Comparison of ENCODE assay signal across 20 cellular contexts in genomic region chr2:50108245-50108644, GRCh38.
A peak's percentile ranks its signal among the peaks of the same experiment; 100 is the strongest.
DNase-seq lines count a peak whose midpoint lies in the region; ATAC-seq, FAIRE-seq and TF ChIP-seq lines count a peak whose summit lies in the region.
"Had no signal": no experiment of that assay in that cellular context is flagged by ENCODE, and none has a peak within 500 bp of the region (broad histone marks: within the 10 kb centered on the region; RNA-seq: fewer than 3 reads in every experiment).

No MANE protein-coding gene starts in this region.

- no peak overlapping the region for H3K4me2 ChIP-seq in A549
- no peak overlapping the region for H3K4me2 ChIP-seq in IMR-90 (ENCODE audit: low read depth, low read length)
- H3K4me2 ChIP-seq: BLaER1 treated with 17β-estradiol and CSF1 and Interleukin-3, amounts not matched to agents 10 nM and 100 nM had no signal

- no peak overlapping the region for H2AFZ ChIP-seq in IMR-90 (replicated peaks; ENCODE audit: low read length, poor library complexity)

- H2BK20ac ChIP-seq in IMR-90 (ENCODE audit: low read depth, low read length), result no peak overlapping the region

- TF ChIP-seq CTCF in A549 (IDR thresholded peaks at IDR 0.05), result no peak
- TF ChIP-seq CTCF in IMR-90 (conservative IDR thresholded peaks at IDR 0.05; ENCODE audit: low read depth, low read length), result no peak

- H3K56ac ChIP-seq in IMR-90 (ENCODE audit: extremely low read depth, insufficient read depth, low read length), result no peak overlapping the region

- FAIRE-seq in A549 (lab: Jason Lieb, UNC), result no peak
- FAIRE-seq: A204.1, D721Med, G401.6, GM12891, GM19239 had no signal

- DNase-seq in A549 (ENCODE audit: low read depth in 1 of 2, low spot score in 1 of 2) (no peak), IMR-90 (no peak), HAP-1 (ENCODE audit: low spot score in 2 of 2) (no peak), foreskin melanocyte (no peak)
- DNase-seq: 8988T; AML-193; Caco-2; Calu3; CD4-positive, alpha-beta T cell; CD8-positive, alpha-beta T cell; DMS79 treated with DMSO at 0.1 percent for 48 hours; GF-D8 had no signal

- no peak overlapping the region for H3K27ac ChIP-seq in A549
- no peak overlapping the region for H3K27ac ChIP-seq in IMR-90 (ENCODE audit: insufficient read depth, low read length)
- peak overlapping the region; percentile 18 for H3K27ac ChIP-seq in temporal lobe (ENCODE audit: low read depth, low read length)
- H3K27ac ChIP-seq: BLaER1 treated with 17β-estradiol and CSF1 and Interleukin-3, amounts not matched to agents 10 nM and 100 nM; C4-2B had no signal

- H3K9me3 ChIP-seq in A549 (no peaks in the 10 kb centered on the region), IMR-90 (ENCODE audit: control insufficient read depth, insufficient read depth, low read length) (peaks cover 4% of the 10 kb centered on the region; the same call in 1 of the 2 replicates), HAP-1 (no peaks in the 10 kb centered on the region)
- H3K9me3 ChIP-seq: BLaER1 treated with 17β-estradiol and CSF1 and Interleukin-3, amounts not matched to agents 10 nM and 100 nM; Caco-2 had no signal

- TF ChIP-seq POLR2A in A549 (IDR thresholded peaks at IDR 0.05; ENCODE audit: low read length) (no peak), IMR-90 (IDR thresholded peaks at IDR 0.05; ENCODE audit: low read depth, low read length) (no peak)

- no TSS peak for BruUV-seq in IMR-90 (replicated peaks; lab: Mats Ljungman, UMichigan)

- intact Hi-C loops in IMR-90 (cut with micrococcal nuclease), result no loop called here

- H2BK5ac ChIP-seq in IMR-90 (ENCODE audit: low read depth, low read length, poor library complexity, severe bottlenecking), result no peak overlapping the region

- H3K36me3 ChIP-seq in IMR-90 (ENCODE audit: control insufficient read depth, insufficient read depth, low read length), result no peaks in the 10 kb centered on the region
- H3K36me3 ChIP-seq in HAP-1 (replicated peaks), result no peaks in the 10 kb centered on the region
- H3K36me3 ChIP-seq: BLaER1 treated with 17β-estradiol and CSF1 and Interleukin-3, amounts not matched to agents 10 nM and 100 nM had no signal

- no peak overlapping the region for H2BK120ac ChIP-seq in IMR-90 (ENCODE audit: low read depth, low read length)

- 0% methylated on average over 1 of the region's 1 CpG for WGBS in A549 (ENCODE audit: missing lambda C conversion rate)
- no CpG with 5 or more reads among the region's 1 CpG for WGBS in IMR-90 (ENCODE audit: extremely low coverage in 2 of 2, insufficient read length in 1 of 2), 2 experiments

- H4K20me1 ChIP-seq in IMR-90 (ENCODE audit: insufficient read depth, low read length), result no peaks in the 10 kb centered on the region
- H4K20me1 ChIP-seq: BLaER1 treated with 17β-estradiol and CSF1 and Interleukin-3, amounts not matched to agents 10 nM and 100 nM had no signal

- POLR2A ChIA-PET in A549 (lab: Yijun Ruan, JAX), result no interaction called here
- POLR2A ChIA-PET in IMR-90 (lab: Charles Lee; ENCODE audit: unreplicated experiment), result no interaction called here

- no peak for TF ChIP-seq RAD21 in A549 (conservative IDR thresholded peaks at IDR 0.05 in 1 of 2, IDR thresholded peaks at IDR 0.05 in 1 of 2)
- TF ChIP-seq RAD21 in IMR-90 (IDR thresholded peaks at IDR 0.05; ENCODE audit: low read length), result no peak

- H2AK9ac ChIP-seq in IMR-90 (replicated peaks; ENCODE audit: low read depth, low read length, poor library complexity), result no peak overlapping the region

- in situ Hi-C loops in IMR-90 (cut with MboI; ENCODE audit: low sequenced_read_pairs) (no loop called here), HAP-1 (cut with MboI; ENCODE audit: low sequenced_read_pairs) (no loop called here)

- H2AK5ac ChIP-seq in IMR-90 (ENCODE audit: low read depth, low read length), result no peak overlapping the region

- dilution Hi-C loops in IMR-90 (cut with HindIII; ENCODE audit: low sequenced_read_pairs, unreplicated experiment), result no loop called here

- ATAC-seq in A549, result no peak
- no peak for ATAC-seq in IMR-90 (ENCODE audit: low read depth)
- ATAC-seq: CD8-positive, alpha-beta T cell had no signal

- H3K23ac ChIP-seq in IMR-90 (ENCODE audit: low read depth, low read length), result no peak overlapping the region

- no peak overlapping the region for H3K4ac ChIP-seq in IMR-90 (ENCODE audit: low read depth, low read length)

- no peaks in the 10 kb centered on the region for H3K9me1 ChIP-seq in IMR-90 (ENCODE audit: insufficient read depth, low read length)

- no peaks in the 10 kb centered on the region for H3K79me1 ChIP-seq in IMR-90 (ENCODE audit: low read depth in 1 of 2, low read length in 2 of 2)

- CTCF ChIA-PET in A549 (lab: Yijun Ruan, JAX), result no interaction called here
- CTCF ChIA-PET in IMR-90 (lab: Yijun Ruan, JAX), result no interaction called here

- no peak overlapping the region for H4K91ac ChIP-seq in IMR-90 (ENCODE audit: insufficient read depth, low read depth, low read length)

- no peak overlapping the region for H4K5ac ChIP-seq in IMR-90 (ENCODE audit: low read depth, low read length)

- H3K14ac ChIP-seq in IMR-90 (replicated peaks; ENCODE audit: low read depth, low read length), result no peak overlapping the region

- no peaks in the 10 kb centered on the region for H3K27me3 ChIP-seq in IMR-90 (ENCODE audit: control insufficient read depth, insufficient read depth, low read length)
- H3K27me3 ChIP-seq in HAP-1 (ENCODE audit: low read depth), result no peaks in the 10 kb centered on the region
- H3K27me3 ChIP-seq: BLaER1 treated with 17β-estradiol and CSF1 and Interleukin-3, amounts not matched to agents 10 nM and 100 nM had no signal

- TF ChIP-seq EP300 in A549 (IDR thresholded peaks at IDR 0.05), result no peak

- no peak overlapping the region for H4K8ac ChIP-seq in IMR-90 (ENCODE audit: low read depth in 2 of 2, low read length in 2 of 2)

- no peak overlapping the region for H3K9ac ChIP-seq in IMR-90 (ENCODE audit: low read depth, low read length)
- H3K9ac ChIP-seq: BLaER1 treated with 17β-estradiol and CSF1 and Interleukin-3, amounts not matched to agents 10 nM and 100 nM had no signal

- H3K4me1 ChIP-seq in A549 (no peaks in the 10 kb centered on the region), IMR-90 (ENCODE audit: control insufficient read depth, insufficient read depth, low read length) (no peaks in the 10 kb centered on the region), HAP-1 (no peaks in the 10 kb centered on the region)
- H3K4me1 ChIP-seq: Caco-2 had no signal

- H3K4me3 ChIP-seq in A549 (no peak overlapping the region), IMR-90 (ENCODE audit: insufficient read depth, low read depth, low read length) (no peak overlapping the region), HAP-1 (no peak overlapping the region)
- H3K4me3 ChIP-seq: BLaER1 treated with 17β-estradiol and CSF1 and Interleukin-3, amounts not matched to agents 10 nM and 100 nM had no signal

- no peak overlapping the region for H3K18ac ChIP-seq in IMR-90 (ENCODE audit: low read depth, low read length)

- no peak overlapping the region for H2BK15ac ChIP-seq in IMR-90 (ENCODE audit: low read depth, low read length)

TF ChIP-seq in A549, 52 proteins besides CTCF, POLR2A, EP300 and RAD21:
- peak; percentile 18 for TF ChIP-seq MAFK (IDR thresholded peaks at IDR 0.05; ENCODE audit: partially characterized antibody)
- TF ChIP-seq BHLHE40 (IDR thresholded peaks at IDR 0.05; ENCODE audit: low read depth, low read length), result no peak
- no peak for TF ChIP-seq RNF2 (IDR thresholded peaks at IDR 0.05; ENCODE audit: borderline replicate concordance, low read depth)
- peak; percentile 71 for TF ChIP-seq NFE2L2 (conservative IDR thresholded peaks at IDR 0.05; ENCODE audit: low read length)
- no peak for TF ChIP-seq ESRRA (IDR thresholded peaks at IDR 0.05; ENCODE audit: borderline replicate concordance, low read length)
- no peak for TF ChIP-seq FOXS1 (CRISPR knock-in tag; IDR thresholded peaks at IDR 0.05)

TF ChIP-seq in IMR-90, 13 proteins besides CTCF, POLR2A, EP300 and RAD21:
- TF ChIP-seq RCOR1 (IDR thresholded peaks at IDR 0.05; ENCODE audit: insufficient replicate concordance, low read length), result no peak
- TF ChIP-seq USF2 (IDR thresholded peaks at IDR 0.05; ENCODE audit: low read depth, low read length), result no peak
- TF ChIP-seq NFE2L2 (IDR thresholded peaks at IDR 0.05; ENCODE audit: low read depth, low read length), result 0 out of 2 replicates have a peak, but pooled peaks have one; percentile 14
- no peak for TF ChIP-seq MAFK (IDR thresholded peaks at IDR 0.05; ENCODE audit: low read depth, low read length)
TF ChIP-seq in IMR-90: peak in this region for 1.
